Comparison of ENCODE assay signal across 8 cellular contexts in the genomic region with DNA sequence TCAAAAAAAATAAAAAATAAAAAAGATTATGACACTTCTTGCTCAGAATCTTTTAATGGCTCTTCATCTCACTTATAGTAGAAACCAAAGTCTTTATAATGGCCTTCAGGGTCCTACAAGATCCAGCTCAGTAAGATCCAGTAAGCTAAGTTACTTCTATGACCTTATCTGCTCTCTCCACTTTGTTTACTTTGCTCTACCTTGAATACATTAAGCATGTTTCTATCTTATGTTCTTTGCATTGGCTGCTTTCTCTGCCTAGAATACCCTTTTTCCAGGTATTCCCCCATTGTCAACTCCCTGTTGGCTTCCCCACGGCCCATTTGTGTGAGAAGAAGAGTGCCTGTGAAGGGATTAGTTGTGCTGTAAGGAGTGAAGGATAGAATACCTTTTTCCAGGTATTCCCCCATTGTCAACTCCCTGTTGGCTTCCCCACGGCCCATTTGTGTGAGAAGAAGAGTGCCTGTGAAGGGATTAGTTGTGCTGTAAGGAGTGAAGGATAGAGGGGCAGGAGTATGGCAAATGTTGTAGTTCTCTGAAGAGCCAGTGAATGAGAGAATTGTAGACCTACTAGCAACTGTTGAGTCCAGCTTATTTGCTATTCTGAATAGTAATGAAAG. TPM values are rescaled to one million over a fixed set of nuclear protein-coding genes. Genes with fewer than 3 reads are reported as not detected.
DNase-seq lines count a peak whose midpoint lies in the region; ATAC-seq, FAIRE-seq and TF ChIP-seq lines count a peak whose summit lies in the region.
"Not testable (repeated sequence)": the region's sequence is repeated elsewhere in the genome, so short reads cannot be mapped to it uniquely, and the experiment has no call there.

No MANE protein-coding gene starts in this region.

- not testable (repeated sequence) for H3K27me3 ChIP-seq in HUES64 (ENCODE audit: insufficient read depth, low read length); H1 (replicated peaks in 1 of 4; ENCODE audit: control insufficient read depth in 3 of 4, extremely low read depth in 1 of 4, insufficient read depth in 3 of 4, low read length in 3 of 4); neural progenitor cell

- not testable (repeated sequence) for H2BK12ac ChIP-seq in H1 (ENCODE audit: low read depth, low read length)

- H2BK20ac ChIP-seq in H1 (ENCODE audit: low read length), result not testable (repeated sequence)

- H3K79me2 ChIP-seq in H1 (ENCODE audit: control insufficient read depth in 1 of 2, insufficient read depth in 2 of 2, low read length in 2 of 2), result peaks cover 3 to 80% of the 10 kb centered on the region in 2 experiments; a peak in 2 of 4 replicates
- peaks cover 96% of the 10 kb centered on the region for H3K79me2 ChIP-seq in neural progenitor cell (ENCODE audit: low read depth)

- TF ChIP-seq EP300 in H1 (IDR thresholded peaks at IDR 0.05; ENCODE audit: borderline replicate concordance in 1 of 2, low read depth in 2 of 2, low read length in 2 of 2), result not testable (repeated sequence)

- not testable (repeated sequence) for TF ChIP-seq CTCF in WTC11 (IDR thresholded peaks at IDR 0.05); H1 (IDR thresholded peaks at IDR 0.05; ENCODE audit: control extremely low read depth in 1 of 3, insufficient read depth in 1 of 3, low read depth in 1 of 3, low read length in 3 of 3); neural progenitor cell (IDR thresholded peaks at IDR 0.05)

- H4K8ac ChIP-seq in H1 (ENCODE audit: extremely low read depth, insufficient read depth, low read length), result not testable (repeated sequence)

- TF ChIP-seq POLR2A in GM12891 (IDR thresholded peaks at IDR 0.05; ENCODE audit: low read depth, low read length); H1 (IDR thresholded peaks at IDR 0.05; ENCODE audit: control extremely low read depth in 1 of 2, low read depth in 2 of 2, low read length in 2 of 2): not testable (repeated sequence)

- POLR2A ChIA-PET in WTC11 (lab: Charles Lee); H1 (lab: Charles Lee; ENCODE audit: partially characterized antibody): not testable (repeated sequence)

- H4K20me1 ChIP-seq in H1 (replicated peaks in 1 of 2; ENCODE audit: control insufficient read depth in 1 of 2, insufficient read depth in 2 of 2, low read length in 2 of 2), result not testable (repeated sequence)
- peaks cover 47% of the 10 kb centered on the region for H4K20me1 ChIP-seq in neural progenitor cell (ENCODE audit: low read depth)

- peaks cover 12% of the 10 kb centered on the region for H3K9me3 Mint-ChIP-seq in WTC11
- not testable (repeated sequence) for H3K9me3 Mint-ChIP-seq in activated T-helper 17 cell treated with anti-CD3 and anti-CD28 coated beads, Interleukin-2, amount 50 U/mL, for 72 hours; central memory CD8-positive, alpha-beta T cell
- peaks cover 10% of the 10 kb centered on the region for H3K9me3 Mint-ChIP-seq in neural progenitor cell

- H2BK15ac ChIP-seq in H1 (ENCODE audit: low read length), result not testable (repeated sequence)

- ATAC-seq in WTC11, result 0 out of 2 replicates have a peak, but pooled peaks have one; percentile 23
- not testable (repeated sequence) for ATAC-seq in activated T-helper 17 cell treated with anti-CD3 and anti-CD28 coated beads, Interleukin-2, amount 50 U/mL, for 72 hours (replicated peaks); central memory CD8-positive, alpha-beta T cell (replicated peaks; ENCODE audit: extremely low read depth, poor library complexity, severe bottlenecking)

- CTCF ChIA-PET in WTC11 (lab: Charles Lee), result interaction anchor here (2.8 kb wide), 1 partner anchor 20 kb away, joined by 26 read pairs; the partner anchor contains the start of gene CUL5
- CTCF ChIA-PET in H1 (lab: Charles Lee; ENCODE audit: partially characterized antibody), result interaction anchor here (0.9 to 1.1 kb wide), 2 partner anchors 28 to 29 kb away, joined by 3 to 4 read pairs; no protein-coding TSS in a partner anchor

- H3K27me3 Mint-ChIP-seq in WTC11 (ENCODE audit: low read depth); activated T-helper 17 cell treated with anti-CD3 and anti-CD28 coated beads, Interleukin-2, amount 50 U/mL, for 72 hours; central memory CD8-positive, alpha-beta T cell; neural progenitor cell (ENCODE audit: insufficient read depth, low read depth): not testable (repeated sequence)

- H3K27ac Mint-ChIP-seq in WTC11, result 0 out of 2 replicates have a peak overlapping the region, but pooled peaks have one; percentile 63
- H3K27ac Mint-ChIP-seq in activated T-helper 17 cell treated with anti-CD3 and anti-CD28 coated beads, Interleukin-2, amount 50 U/mL, for 72 hours, result peak overlapping the region; percentile 56
- H3K27ac Mint-ChIP-seq in central memory CD8-positive, alpha-beta T cell (ENCODE audit: low read depth), result peak overlapping the region; percentile 35
- H3K27ac Mint-ChIP-seq in neural progenitor cell, result not testable (repeated sequence)

- H3K4ac ChIP-seq in H1 (replicated peaks; ENCODE audit: insufficient read length, low read depth, low read length), result not testable (repeated sequence)

- peaks cover 18% of the 10 kb centered on the region for H3F3A ChIP-seq in neural progenitor cell (ENCODE audit: low read depth)

- H3K9ac ChIP-seq in HUES64 (ENCODE audit: low read depth, low read length); H1 (replicated peaks in 1 of 4; ENCODE audit: extremely low read depth in 1 of 4, low read depth in 3 of 4, low read length in 3 of 4); neural progenitor cell: not testable (repeated sequence)

- H3K18ac ChIP-seq in H1 (ENCODE audit: extremely low read depth, low read length), result not testable (repeated sequence)

- H3K14ac ChIP-seq in H1 (ENCODE audit: insufficient read length), result not testable (repeated sequence)

- H3K36me3 Mint-ChIP-seq in WTC11 (peaks cover 14% of the 10 kb centered on the region), neural progenitor cell (peaks cover 35% of the 10 kb centered on the region)
- H3K36me3 Mint-ChIP-seq in activated T-helper 17 cell treated with anti-CD3 and anti-CD28 coated beads, Interleukin-2, amount 50 U/mL, for 72 hours (ENCODE audit: low read depth), result peaks cover 54% of the 10 kb centered on the region
- H3K36me3 Mint-ChIP-seq in central memory CD8-positive, alpha-beta T cell (ENCODE audit: insufficient read depth), result not testable (repeated sequence)

- not testable (repeated sequence) for H3K36me3 ChIP-seq in HUES64 (ENCODE audit: insufficient read depth, low read length); H1 (ENCODE audit: control insufficient read depth in 2 of 4, insufficient read depth in 4 of 4, low read length in 3 of 4); neural progenitor cell

- H3K4me1 Mint-ChIP-seq in WTC11, neural progenitor cell: not testable (repeated sequence)
- peaks cover 44% of the 10 kb centered on the region for H3K4me1 Mint-ChIP-seq in activated T-helper 17 cell treated with anti-CD3 and anti-CD28 coated beads, Interleukin-2, amount 50 U/mL, for 72 hours
- peaks cover 53% of the 10 kb centered on the region for H3K4me1 Mint-ChIP-seq in central memory CD8-positive, alpha-beta T cell

- not testable (repeated sequence) for H2BK120ac ChIP-seq in H1 (replicated peaks; ENCODE audit: low read depth, low read length)

- H3K9me3 ChIP-seq in HUES64 (ENCODE audit: insufficient read depth, low read depth, low read length); H1 (ENCODE audit: insufficient read depth in 2 of 2, low read depth in 1 of 2, low read length in 1 of 2); neural progenitor cell (ENCODE audit: low read depth): not testable (repeated sequence)

- H2AFZ ChIP-seq in H1 (ENCODE audit: low read length); neural progenitor cell (replicated peaks): not testable (repeated sequence)

- H3K56ac ChIP-seq in H1 (replicated peaks; ENCODE audit: insufficient read length, low read depth, low read length), result not testable (repeated sequence)

- H4K91ac ChIP-seq in H1 (replicated peaks; ENCODE audit: insufficient read length, low read length), result not testable (repeated sequence)

- not testable (repeated sequence) for H2BK5ac ChIP-seq in H1 (ENCODE audit: low read depth, low read length)

- not testable (repeated sequence) for H3K4me2 ChIP-seq in H1 (ENCODE audit: insufficient read depth in 1 of 2, low read depth in 2 of 2, low read length in 2 of 2)
- peak overlapping the region; percentile 46 for H3K4me2 ChIP-seq in neural progenitor cell

- FAIRE-seq in GM12891 (lab: Jason Lieb, UNC), result peak; percentile 26
- peak; percentile 20 for FAIRE-seq in HTR-8/SVneo (lab: Jason Lieb, UNC)
- FAIRE-seq in H1 (lab: Jason Lieb, UNC), result peak; percentile 62

- not testable (repeated sequence) for H3K23me2 ChIP-seq in H1 (ENCODE audit: low read depth, low read length)

- H3K27ac ChIP-seq in HUES64 (ENCODE audit: low read depth, low read length), result peak overlapping the region; percentile 23; the same call in 1 of the 2 replicates
- not testable (repeated sequence) for H3K27ac ChIP-seq in H1 (ENCODE audit: low read depth, low read length)
- peak overlapping the region; percentile 41 for H3K27ac ChIP-seq in neural progenitor cell

- H3K4me3 Mint-ChIP-seq in WTC11; activated T-helper 17 cell treated with anti-CD3 and anti-CD28 coated beads, Interleukin-2, amount 50 U/mL, for 72 hours; central memory CD8-positive, alpha-beta T cell; neural progenitor cell: not testable (repeated sequence)

- H3K4me1 ChIP-seq in HUES64 (ENCODE audit: insufficient read depth, low read length); H1 (replicated peaks in 1 of 4; ENCODE audit: control insufficient read depth in 3 of 4, insufficient read depth in 4 of 4, low read length in 3 of 4): not testable (repeated sequence)
- H3K4me1 ChIP-seq in neural progenitor cell, result peaks cover 12% of the 10 kb centered on the region

- not testable (repeated sequence) for H3K79me1 ChIP-seq in H1 (ENCODE audit: low read depth, low read length)

- 56% methylated on average over 1 of the region's 2 CpGs for WGBS in HUES64
- WGBS in H1 (ENCODE audit: extremely low coverage in 1 of 2, insufficient coverage in 1 of 2, insufficient read length in 1 of 2, insufficient replicate concordance in 2 of 2, low coverage in 1 of 2, low lambda C conversion rate in 2 of 2, missing lambda C conversion rate in 1 of 2), 2 experiments, result 50% methylated on average over 2 of the region's 2 CpGs; no CpG with 5 or more reads in 1 of the 2 experiments

- not testable (repeated sequence) for H3K23ac ChIP-seq in H1 (ENCODE audit: insufficient read length)

- H3K4me3 ChIP-seq in HUES64 (ENCODE audit: low read length); H1 (ENCODE audit: extremely low read depth in 1 of 4, insufficient read depth in 2 of 4, low read depth in 3 of 4, low read length in 4 of 4); neural progenitor cell: not testable (repeated sequence)

- not testable (repeated sequence) for H2AK5ac ChIP-seq in H1 (ENCODE audit: low read depth, low read length)

- not testable (repeated sequence) for H4K5ac ChIP-seq in H1 (ENCODE audit: insufficient read length, low read depth, low read length)

- not testable (repeated sequence) for DNase-seq in GM12891 (ENCODE audit: insufficient read length, low spot score); HTR-8/SVneo (ENCODE audit: insufficient read length, low spot score); WTC11 (ENCODE audit: low spot score); central memory CD8-positive, alpha-beta T cell (ENCODE audit: low spot score in 2 of 2); H1 (ENCODE audit: low read depth in 1 of 2, low spot score in 2 of 2); neural progenitor cell (ENCODE audit: low spot score)

- TF ChIP-seq RAD21 in H1 (IDR thresholded peaks at IDR 0.05 in 1 of 2, conservative IDR thresholded peaks at IDR 0.05 in 1 of 2; ENCODE audit: low read depth in 2 of 2, low read length in 2 of 2), result not testable (repeated sequence)

RNA-seq across cellular contexts. Expression of gene CUL5, which starts 20.2 kb away (rescaled TPM):
- 7.4 TPM for polyA plus RNA-seq in GM12891 (2012; ENCODE audit: low read depth, missing spikeins)
- 16.0 TPM for polyA plus RNA-seq in HUES64 (2013, experiment 1 of 2)
- 18.8 TPM for polyA plus RNA-seq in HUES64 (2013, experiment 2 of 2)
- total RNA-seq in WTC11 (2021) (30.0 to 31.4 TPM (median 30.4 TPM) in 3 replicates), neural progenitor cell (ENCODE audit: low replicate concordance) (35.3 and 55.1 TPM in 2 replicates)
- total RNA-seq in activated T-helper 17 cell treated with anti-CD3 and anti-CD28 coated beads, Interleukin-2, amount 50 U/mL, for 72 hours, result 10 to 100 TPM; 32.3 to 34.4 TPM
- total RNA-seq in H1 (2021; fragmentation: NEBNext Ultra II Directional; extraction: Animal tissue kit (Norgen Biotek cat#: 25700)), result 31.8 and 32.0 TPM in 2 replicates
- 4.9 and 9.8 TPM in 2 replicates for polyA plus RNA-seq in H1 (2011; rRNA removed)
- polyA plus RNA-seq in H1 (2011; cell fraction: cytosol; rRNA removed), result 8.3 TPM
- polyA plus RNA-seq in H1 (2011; cell fraction: nucleus; rRNA removed), result 14.2 TPM
- polyA plus RNA-seq in H1 (2012, experiment 1 of 2), result 9.8 to 15.7 TPM (median 13.0 TPM) in 4 replicates
- polyA plus RNA-seq in H1 (2012, experiment 2 of 2), result 0.68 TPM
- 13.4 TPM for polyA plus RNA-seq in H1 (2013, experiment 1 of 2)
- 12.6 TPM for polyA plus RNA-seq in H1 (2013, experiment 2 of 2)
- polyA minus RNA-seq in H1 (2011; rRNA and poly(A)+ RNA removed), result 18.0 and 18.6 TPM in 2 replicates
- 20.5 TPM for polyA minus RNA-seq in H1 (2011; cell fraction: cytosol; rRNA and poly(A)+ RNA removed)
- polyA minus RNA-seq in H1 (2011; cell fraction: nucleus; rRNA and poly(A)+ RNA removed), result 60.6 TPM
